ENCODE assay signal across 1 cellular context in the genomic region with DNA sequence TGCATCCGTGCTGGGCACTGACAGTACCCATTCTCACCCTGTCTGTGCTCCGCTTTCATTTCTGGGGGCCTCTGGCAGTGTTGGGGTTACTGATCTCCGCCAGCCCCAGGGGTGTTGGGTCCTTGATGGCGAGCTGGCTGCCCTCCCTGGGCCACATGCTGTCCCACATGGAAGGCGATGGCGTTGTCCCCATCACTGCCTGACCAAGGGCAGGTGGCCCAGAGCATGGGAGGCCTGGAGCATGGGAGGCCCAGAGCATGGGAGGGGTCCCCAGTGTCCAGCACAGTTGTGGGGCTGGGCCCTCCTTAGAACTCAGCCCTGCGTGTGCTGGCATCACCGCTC.
TF ChIP-seq lines count a peak whose summit lies in the region.

No MANE protein-coding gene starts in this region.

TF ChIP-seq in H1, 55 proteins besides CTCF, POLR2A, EP300 and RAD21:
- TF ChIP-seq JUND (IDR thresholded peaks at IDR 0.05; ENCODE audit: low read length) (no peak), MAFK (IDR thresholded peaks at IDR 0.05; ENCODE audit: low read depth, low read length) (no peak), BRCA1 (IDR thresholded peaks at IDR 0.05; ENCODE audit: low read depth, low read length) (no peak), POLR2AphosphoS5 (IDR thresholded peaks at IDR 0.05; ENCODE audit: low read depth, low read length) (no peak)
